Comparison of ENCODE assay signal across 9 cellular contexts in the genomic region with DNA sequence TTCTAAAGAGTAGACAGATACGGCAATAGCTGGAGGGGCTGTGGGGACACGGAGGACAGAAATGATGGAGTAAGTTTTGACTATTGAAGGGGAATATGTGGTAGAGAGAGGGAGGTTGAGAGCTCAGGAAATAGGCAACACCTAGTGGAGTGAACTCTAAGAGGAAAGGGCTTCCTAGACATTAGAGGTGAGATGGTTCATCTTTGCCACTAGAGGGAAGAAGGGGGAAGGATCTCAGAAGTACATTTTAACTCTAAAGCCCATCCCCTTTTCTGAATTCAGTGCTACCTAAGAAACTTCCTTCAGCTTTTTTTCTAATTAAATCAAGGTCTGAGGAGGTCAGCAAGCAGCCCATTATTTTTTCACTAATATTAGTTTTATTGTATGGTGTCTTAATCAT.
DNase-seq lines count a peak whose midpoint lies in the region; ATAC-seq and TF ChIP-seq lines count a peak whose summit lies in the region.
"Had no signal": no experiment of that assay in that cellular context is flagged by ENCODE, and none has a peak within 500 bp of the region (broad histone marks: within the 10 kb centered on the region; RNA-seq: fewer than 3 reads in every experiment).

No MANE protein-coding gene starts in this region.

- no peak overlapping the region for H3K27ac Mint-ChIP-seq in T-helper 2 cell treated with Interferon-gamma antibody and Interleukin-4, amounts not matched to agents 5 μg/mL and 100 μg/mL, for 36 hours
- H3K27ac Mint-ChIP-seq in CD8-positive, alpha-beta T cell, result no peak overlapping the region

- no peaks in the 10 kb centered on the region for H3K4me1 ChIP-seq in PC-3 (ENCODE audit: insufficient read depth, low read length)
- H3K4me1 ChIP-seq in thyroid gland, result no peaks in the 10 kb centered on the region
- no peaks in the 10 kb centered on the region for H3K4me1 ChIP-seq in CD8-positive, alpha-beta T cell (ENCODE audit: insufficient read depth, low read length)

- intact Hi-C loops in PC-3 (cut with micrococcal nuclease), result loop anchor here (5.0 kb wide), 1 partner anchor 194 kb away; no protein-coding TSS in a partner anchor
- intact Hi-C loops in thyroid gland (cut with DNase I), result no loop called here
- intact Hi-C loops in CD8-positive, alpha-beta T cell (cut with DNase I, micrococcal nuclease), result no loop called here

- CTCF ChIA-PET in PC-3 (lab: Charles Lee), result interaction anchor here (0.6 kb wide), 2 partner anchors 80 to 1810 kb away, joined by 4 to 5 read pairs; no protein-coding TSS in a partner anchor
- CTCF ChIA-PET in CD8-positive, alpha-beta T cell (lab: Charles Lee), result no interaction called here

- TF ChIP-seq CTCF in PC-3 (conservative IDR thresholded peaks at IDR 0.05; ENCODE audit: low read depth, low read length) (peak; percentile 46), thyroid gland (IDR thresholded peaks at IDR 0.05) (peak in 2 of 6 experiments; percentile 19 to 46)
- no peak for TF ChIP-seq CTCF in CD8-positive, alpha-beta T cell (IDR thresholded peaks at IDR 0.05)

- POLR2A ChIA-PET in PC-3 (lab: Charles Lee; ENCODE audit: unreplicated experiment), result no interaction called here
- POLR2A ChIA-PET in CD8-positive, alpha-beta T cell (lab: Charles Lee), result no interaction called here

- peak; percentile 65 for ATAC-seq in GM18498 (IDR thresholded peaks at IDR 0.05; ENCODE audit: unreplicated experiment)
- ATAC-seq in HG02884 (IDR thresholded peaks at IDR 0.05; ENCODE audit: unreplicated experiment), result peak; percentile 72
- ATAC-seq in PC-3, result peak; percentile 67
- no peak for ATAC-seq in CD8-positive, alpha-beta T cell

- no TSS peak for BruUV-seq in PC-3 (replicated peaks; lab: Mats Ljungman, UMichigan)

- no peak overlapping the region for H3K4me3 Mint-ChIP-seq in T-helper 2 cell treated with Interferon-gamma antibody and Interleukin-4, amounts not matched to agents 5 μg/mL and 100 μg/mL, for 36 hours
- H3K4me3 Mint-ChIP-seq in CD8-positive, alpha-beta T cell, result no peak overlapping the region

- no peaks in the 10 kb centered on the region for H4K20me1 ChIP-seq in PC-3 (ENCODE audit: low read length)

- H3K27me3 ChIP-seq in PC-3 (ENCODE audit: low read length), result no peaks in the 10 kb centered on the region
- no peaks in the 10 kb centered on the region for H3K27me3 ChIP-seq in thyroid gland
- no peaks in the 10 kb centered on the region for H3K27me3 ChIP-seq in CD8-positive, alpha-beta T cell (ENCODE audit: insufficient read depth, low read length)

- H3K4me3 ChIP-seq in PC-3 (ENCODE audit: low read length), result no peak overlapping the region
- no peak overlapping the region for H3K4me3 ChIP-seq in thyroid gland (replicated peaks in 1 of 3)
- no peak overlapping the region for H3K4me3 ChIP-seq in CD8-positive, alpha-beta T cell (ENCODE audit: low read depth, low read length)

- H3F3A ChIP-seq in PC-3 (ENCODE audit: low read length, unreplicated experiment), result no peaks in the 10 kb centered on the region

- DNase-seq in PC-3 (peak; percentile 16), left kidney (ENCODE audit: low read depth, low spot score) (peak; percentile 59), thyroid gland (no peak)
- no peak for DNase-seq in T-helper 2 cell treated with Interferon-gamma antibody and Interleukin-4, amounts not matched to agents 5 μg/mL and 100 μg/mL, for 36 hours (ENCODE audit: low spot score)
- DNase-seq in activated effector memory CD4-positive, alpha-beta T cell treated with anti-CD3 and anti-CD28 coated beads, Interleukin-2, amount 50 U/mL, for 16 hours, result no peak
- DNase-seq in CD8-positive, alpha-beta T cell, result no peak
- DNase-seq: activated CD8-positive, alpha-beta memory T cell treated with anti-CD3 and anti-CD28 coated beads, Interleukin-2, amount 50 U/mL, for 48 hours had no signal

- 47 to 57% methylated on average over 2 of the region's 2 CpGs for WGBS in thyroid gland, 2 donors

- no peak overlapping the region for H3K4me2 ChIP-seq in PC-3 (ENCODE audit: low read length)

- H3K27me3 Mint-ChIP-seq in T-helper 2 cell treated with Interferon-gamma antibody and Interleukin-4, amounts not matched to agents 5 μg/mL and 100 μg/mL, for 36 hours (ENCODE audit: low read depth), result no peaks in the 10 kb centered on the region
- no peaks in the 10 kb centered on the region for H3K27me3 Mint-ChIP-seq in CD8-positive, alpha-beta T cell (ENCODE audit: low read depth)

- H3K9me3 ChIP-seq in PC-3 (ENCODE audit: low read length), result no peaks in the 10 kb centered on the region
- H3K9me3 ChIP-seq in thyroid gland, result no peaks in the 10 kb centered on the region
- no peaks in the 10 kb centered on the region for H3K9me3 ChIP-seq in CD8-positive, alpha-beta T cell (ENCODE audit: low read length)

- no peaks in the 10 kb centered on the region for H3K4me1 Mint-ChIP-seq in T-helper 2 cell treated with Interferon-gamma antibody and Interleukin-4, amounts not matched to agents 5 μg/mL and 100 μg/mL, for 36 hours (ENCODE audit: low read depth)
- no peaks in the 10 kb centered on the region for H3K4me1 Mint-ChIP-seq in CD8-positive, alpha-beta T cell (ENCODE audit: low read depth)

- no peaks in the 10 kb centered on the region for H3K79me2 ChIP-seq in PC-3 (ENCODE audit: low read length)

- H2AFZ ChIP-seq in PC-3 (ENCODE audit: low read length), result no peak overlapping the region

- no peak for TF ChIP-seq POLR2A in thyroid gland (IDR thresholded peaks at IDR 0.05)

- H3K36me3 Mint-ChIP-seq in T-helper 2 cell treated with Interferon-gamma antibody and Interleukin-4, amounts not matched to agents 5 μg/mL and 100 μg/mL, for 36 hours (ENCODE audit: low read depth), result no peaks in the 10 kb centered on the region
- no peaks in the 10 kb centered on the region for H3K36me3 Mint-ChIP-seq in CD8-positive, alpha-beta T cell

- H3K27ac ChIP-seq in PC-3 (ENCODE audit: low read length) (no peak overlapping the region), thyroid gland (no peak overlapping the region)
- no peak overlapping the region for H3K27ac ChIP-seq in CD8-positive, alpha-beta T cell (ENCODE audit: low read depth, low read length)

- H3K9ac ChIP-seq in PC-3 (ENCODE audit: low read length), result no peak overlapping the region

- H3K9me2 ChIP-seq in PC-3 (replicated peaks; ENCODE audit: low read length), result no peaks in the 10 kb centered on the region

- H3K9me3 Mint-ChIP-seq in T-helper 2 cell treated with Interferon-gamma antibody and Interleukin-4, amounts not matched to agents 5 μg/mL and 100 μg/mL, for 36 hours, result no peaks in the 10 kb centered on the region
- H3K9me3 Mint-ChIP-seq in CD8-positive, alpha-beta T cell, result peaks cover 2% of the 10 kb centered on the region

- H3K36me3 ChIP-seq in PC-3 (ENCODE audit: low read depth, low read length) (no peaks in the 10 kb centered on the region), thyroid gland (no peaks in the 10 kb centered on the region)
- H3K36me3 ChIP-seq in CD8-positive, alpha-beta T cell (ENCODE audit: insufficient read depth, low read length), result no peaks in the 10 kb centered on the region

Comparison
In these comparisons a context has a peak if more than half of its experiments do, and no peak if none do; other contexts are left out.
1. DNase-seq: peak in PC-3 (single experiment) and left kidney (single experiment); none in T-helper 2 cell treated with Interferon-gamma antibody and Interleukin-4, amounts not matched to agents 5 μg/mL and 100 μg/mL, for 36 hours (single experiment), activated effector memory CD4-positive, alpha-beta T cell treated with anti-CD3 and anti-CD28 coated beads, Interleukin-2, amount 50 U/mL, for 16 hours (single experiment), thyroid gland (0 of 2) and CD8-positive, alpha-beta T cell (0 of 7).